6 cellular contexts compared by ENCODE assay signal in genomic region chr19:19627442-19627715, GRCh38. TPM values are rescaled to one million over a fixed set of nuclear protein-coding genes. Genes with fewer than 3 reads are reported as not detected.
DNase-seq lines count a peak whose midpoint lies in the region; ATAC-seq, FAIRE-seq and TF ChIP-seq lines count a peak whose summit lies in the region.

No MANE protein-coding gene starts in this region.

- H3K4me3 ChIP-seq in HEK293 (ENCODE audit: low read depth, low read length): peak overlapping the region; percentile 40
- peak overlapping the region; percentile 44 to 63 for H3K4me3 ChIP-seq in body of pancreas
- peak overlapping the region; percentile 40 for H3K4me3 ChIP-seq in ovary

- intact Hi-C loops in body of pancreas (cut with DNase I): no loop called here
- intact Hi-C loops in ovary (cut with DNase I): no loop called here

- TF ChIP-seq CTCF in HEK293 (tag by site-specific recombination; IDR thresholded peaks at IDR 0.05) (no peak), body of pancreas (IDR thresholded peaks at IDR 0.05) (no peak), ovary (IDR thresholded peaks at IDR 0.05) (no peak)

- ATAC-seq in body of pancreas (no peak), HG02885 (IDR thresholded peaks at IDR 0.05; ENCODE audit: poor library complexity, unreplicated experiment) (no peak)

- POLR2A ChIA-PET in HEK293 (lab: Yijun Ruan, JAX): interaction anchor here (0.7 kb wide), 1 partner anchor 105 kb away, joined by 3 read pairs; no protein-coding TSS in a partner anchor

- 5 to 6% methylated on average over 5 of the region's 5 CpGs for WGBS in body of pancreas, 2 donors
- 28 to 34% (median 32%) methylated on average over 5 of the region's 5 CpGs for WGBS in ovary, 3 donors

- no peak for FAIRE-seq in HTR-8/SVneo (lab: Jason Lieb, UNC)

- H3K36me3 ChIP-seq in HEK293 (ENCODE audit: control insufficient read depth in 2 of 2, insufficient read depth in 1 of 2, low read length in 2 of 2) (peaks cover 0 to 5% of the 10 kb centered on the region in 2 experiments; a peak in 2 of 3 replicates), body of pancreas (replicated peaks in 1 of 2; ENCODE audit: insufficient read depth in 1 of 2, low read depth in 2 of 2) (no peaks in the 10 kb centered on the region), ovary (no peaks in the 10 kb centered on the region)

- H3K27ac ChIP-seq in HEK293 (ENCODE audit: extremely low read depth, low read depth, low read length): peak overlapping the region; percentile 49; the same call in 1 of the 2 replicates
- peak overlapping the region; percentile 84 to 93 (median 90) for H3K27ac ChIP-seq in body of pancreas
- H3K27ac ChIP-seq in ovary: peak overlapping the region; percentile 23 to 41

- H3K9me3 ChIP-seq in HEK293 (ENCODE audit: control insufficient read depth, insufficient read depth, low read depth, low read length) (no peaks in the 10 kb centered on the region), body of pancreas (no peaks in the 10 kb centered on the region), ovary (no peaks in the 10 kb centered on the region)

- DNase-seq in body of pancreas (no peak), ovary (no peak), kidney tubule cell (ENCODE audit: low spot score) (no peak), HTR-8/SVneo (ENCODE audit: insufficient read length, low spot score) (no peak)

- H3K27me3 ChIP-seq in body of pancreas (no peaks in the 10 kb centered on the region), ovary (no peaks in the 10 kb centered on the region)

- CTCF ChIA-PET in HEK293 (lab: Yijun Ruan, JAX): interaction anchor here (0.7 kb wide), 1 partner anchor 15 kb away, joined by 3 read pairs; no protein-coding TSS in a partner anchor

- no peak for TF ChIP-seq EP300 in ovary (IDR thresholded peaks at IDR 0.05)

- H3K4me1 ChIP-seq in HEK293 (ENCODE audit: control insufficient read depth, insufficient read depth, low read length) (no peaks in the 10 kb centered on the region), body of pancreas (peaks cover 19% of the 10 kb centered on the region), ovary (ENCODE audit: insufficient read depth) (peaks cover 2% of the 10 kb centered on the region)

- TF ChIP-seq POLR2A in body of pancreas (IDR thresholded peaks at IDR 0.05) (no peak), ovary (IDR thresholded peaks at IDR 0.05) (no peak)

TF ChIP-seq in HEK293, 187 proteins besides CTCF, POLR2A, EP300 and RAD21:
- TF ChIP-seq ZNF600 (tag by site-specific recombination; IDR thresholded peaks at IDR 0.05) (peak; percentile 26; the same call in 1 of the 2 replicates), ZNF155 (tag by site-specific recombination; IDR thresholded peaks at IDR 0.05) (no peak), KLF9 (tag by site-specific recombination; IDR thresholded peaks at IDR 0.05; ENCODE audit: low read depth) (no peak), ZNF248 (tag by site-specific recombination; IDR thresholded peaks at IDR 0.05) (no peak), ZNF221 (tag by site-specific recombination; IDR thresholded peaks at IDR 0.05; ENCODE audit: borderline replicate concordance) (no peak), ZSCAN16 (tag by site-specific recombination; IDR thresholded peaks at IDR 0.05) (no peak), BCL11A (tag by site-specific recombination; IDR thresholded peaks at IDR 0.05; ENCODE audit: low read depth) (no peak), ZNF174 (tag by site-specific recombination; IDR thresholded peaks at IDR 0.05) (no peak)

RNA-seq across cellular contexts. Expression of gene LPAR2, which starts 0.6 kb away (rescaled TPM):
- total RNA-seq in body of pancreas (10 to 100 TPM; 14.3 to 20.8 TPM), ovary (10 to 100 TPM in 1 of 7 donors, 1 to 10 TPM in 6; 4.5 to 17.0 (median 7.3) TPM)
- polyA plus RNA-seq in ovary: 1 to 10 TPM; 3.2 to 7.9 TPM

RNA-seq across cellular contexts. Expression of gene PBX4, which starts 8.9 kb away (rescaled TPM):
- total RNA-seq in body of pancreas: 1 to 10 TPM; 1.6 to 8.2 TPM
- total RNA-seq in ovary: 1 to 10 TPM; 1.9 to 4.4 (median 3.2) TPM
- 1 to 10 TPM in 1 of 2 donors, under 1 TPM in 1; 0.73 to 4.1 TPM for polyA plus RNA-seq in ovary

RNA-seq across cellular contexts. Expression of gene GMIP, which starts 16.1 kb away (rescaled TPM):
- 10 to 100 TPM in 1 of 2 donors, 1 to 10 TPM in 1; 3.6 to 20.1 TPM for total RNA-seq in body of pancreas
- total RNA-seq in ovary: 1 to 10 TPM; 3.9 to 6.9 (median 5.2) TPM
- polyA plus RNA-seq in ovary: 1 to 10 TPM; 3.3 to 3.8 TPM

RNA-seq across cellular contexts. Expression of gene ATP13A1, which starts 36.1 kb away (rescaled TPM):
- 100 to 1,000 TPM in 1 of 2 donors, 10 to 100 TPM in 1; 38.7 to 570 TPM for total RNA-seq in body of pancreas
- total RNA-seq in ovary: 100 to 1,000 TPM in 2 of 7 donors, 10 to 100 TPM in 5; 46.7 to 407 (median 67.7) TPM
- 10 to 100 TPM; 24.9 to 40.9 TPM for polyA plus RNA-seq in ovary

RNA-seq across cellular contexts. Expression of gene ZNF101, which starts 41.3 kb away (rescaled TPM):
- total RNA-seq in body of pancreas (1 to 10 TPM; 5.3 to 6.7 TPM), ovary (10 to 100 TPM in 1 of 7 donors, 1 to 10 TPM in 6; 2.9 to 12.6 (median 5.6) TPM)
- 10 to 100 TPM in 1 of 2 donors, 1 to 10 TPM in 1; 4.2 to 10.4 TPM for polyA plus RNA-seq in ovary

Comparison
In these comparisons a context has a peak if more than half of its experiments do, and no peak if none do; other contexts are left out.
1. H3K27ac ChIP-seq: peak in every context shown above with its lines; median percentile 90 in body of pancreas; 49 in HEK293; 32 in ovary.